ENCODE assay signal across 25 cellular contexts in the genomic region with DNA sequence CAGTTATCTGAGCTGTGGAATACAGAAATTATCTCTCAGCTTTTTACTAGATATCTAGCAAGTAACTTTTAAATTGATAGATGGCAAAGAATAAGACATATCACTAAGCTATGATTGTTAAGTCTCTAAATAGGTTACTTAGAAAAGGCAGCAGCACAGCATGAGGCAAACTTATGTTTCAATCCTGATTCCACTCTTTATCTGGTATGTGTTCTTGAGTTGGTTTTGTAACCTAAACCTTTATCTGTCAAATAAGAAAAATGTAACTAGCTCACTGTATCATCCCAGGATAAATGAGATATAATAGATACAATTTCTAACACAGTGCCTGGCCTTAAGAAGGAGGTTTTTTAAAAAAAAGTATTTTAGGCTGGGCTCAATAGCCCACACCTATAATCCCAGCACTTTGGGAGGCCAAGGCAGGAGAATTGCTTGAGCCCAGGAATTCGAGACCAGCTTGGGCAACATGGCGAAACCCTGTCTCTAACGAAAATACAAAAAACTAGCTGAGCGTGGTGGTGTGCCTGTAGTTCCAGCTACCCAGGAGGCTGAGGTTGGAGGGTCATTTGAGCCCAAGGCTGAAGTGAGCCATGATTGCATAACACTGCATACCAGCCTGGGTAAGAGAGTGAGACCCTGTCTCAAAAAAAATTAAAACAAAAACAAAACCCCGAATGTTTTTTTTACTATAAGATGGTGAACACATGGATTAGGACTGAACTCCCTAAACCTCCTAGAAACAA.
"Had no signal": no experiment of that assay in that cellular context is flagged by ENCODE, and none has a peak within 500 bp of the region (broad histone marks: within the 10 kb centered on the region; RNA-seq: fewer than 3 reads in every experiment).

No MANE protein-coding gene starts in this region.

- DNase-seq: activated CD4-positive, alpha-beta memory T cell treated with anti-CD3 and anti-CD28 coated beads for 36 hours; activated CD4-positive, alpha-beta T cell treated with anti-CD3 and anti-CD28 coated beads for 36 hours; activated CD4-positive, alpha-beta T cell treated with anti-CD3 and anti-CD28 coated beads, Interleukin-2, amount 10 ng/mL, durations not matched to agents 24 days and 14 days; activated CD4-positive, CD25-positive, alpha-beta regulatory T cell; activated CD4-positive, CD25-positive, alpha-beta regulatory T cell treated with anti-CD3 and anti-CD28 coated beads, Interleukin-2, amount 50 U/mL, for 72 hours; activated CD8-positive, alpha-beta memory T cell treated with anti-CD3 and anti-CD28 coated beads, Interleukin-2, amount 10 ng/mL, durations not matched to agents 7 days and 5 days; activated CD8-positive, alpha-beta memory T cell treated with anti-CD3 and anti-CD28 coated beads, Interleukin-2, amount 50 U/mL, for 4 hours; activated CD8-positive, alpha-beta T cell treated with anti-CD3 and anti-CD28 coated beads, Interleukin-2, amount 10 ng/mL, durations not matched to agents 7 days and 5 days; activated effector memory CD4-positive, alpha-beta T cell treated with anti-CD3 and anti-CD28 coated beads, Interleukin-2, amount 50 U/mL, for 16 hours; activated naive CD4-positive, alpha-beta T cell treated with anti-CD3 and anti-CD28 coated beads for 36 hours; activated naive CD8-positive, alpha-beta T cell treated with anti-CD3 and anti-CD28 coated beads for 36 hours; activated naive CD8-positive, alpha-beta T cell treated with anti-CD3 and anti-CD28 coated beads, Interleukin-2, amount 50 U/mL, for 24 hours; activated T-cell treated with anti-CD3 and anti-CD28 coated beads, Interleukin-2, amount 50 U/mL, for 1 hour; activated T-cell treated with anti-CD3 and anti-CD28 coated beads, Interleukin-2, amount 50 U/mL, for 48 hours; amniotic stem cell; anterior cingulate cortex; brain microvascular endothelial cell; effector CD8-positive, alpha-beta T cell; esophagus squamous epithelium; foreskin melanocyte; head of caudate nucleus; T-helper 1 cell; T-helper 17 cell had no signal

- H3K27me3 ChIP-seq: brain microvascular endothelial cell, esophagus squamous epithelium, gastroesophageal sphincter had no signal

- H3K4me1 ChIP-seq: gastroesophageal sphincter had no signal

- H3K4me3 ChIP-seq: esophagus squamous epithelium, gastroesophageal sphincter had no signal

- H3K27ac ChIP-seq: brain microvascular endothelial cell, epithelial cell of prostate, esophagus squamous epithelium, gastroesophageal sphincter had no signal

- H3K9me3 ChIP-seq: esophagus squamous epithelium, gastroesophageal sphincter had no signal
